Comparison of ENCODE assay signal across 9 cellular contexts in genomic region chr2:31886700-31887099, GRCh38.
DNase-seq lines count a peak whose midpoint lies in the region; ATAC-seq and TF ChIP-seq lines count a peak whose summit lies in the region.
"Had no signal": no experiment of that assay in that cellular context is flagged by ENCODE, and none has a peak within 500 bp of the region (broad histone marks: within the 10 kb centered on the region; RNA-seq: fewer than 3 reads in every experiment).

No MANE protein-coding gene starts in this region.

- no peak overlapping the region for H3K4me3 ChIP-seq in esophagus muscularis mucosa

- H3K36me3 ChIP-seq in esophagus muscularis mucosa = peaks cover 0 to 11% (median 3%) of the 10 kb centered on the region in 4 donors

- intact Hi-C loops in esophagus muscularis mucosa (cut with DNase I) = no loop called here
- intact Hi-C loops in left ventricle myocardium superior (cut with micrococcal nuclease) = no loop called here

- TF ChIP-seq EP300 in esophagus muscularis mucosa (IDR thresholded peaks at IDR 0.05) = no peak

- in situ Hi-C loops in SK-MEL-5 (cut with HindIII; ENCODE audit: low pct_unique_long_range_greater_than_20kb, low sequenced_read_pairs) = no loop called here

- no peak overlapping the region for H3K27ac ChIP-seq in C4-2B
- no peak overlapping the region for H3K27ac ChIP-seq in esophagus muscularis mucosa (replicated peaks in 1 of 4)

- peak; percentile 28 for TF ChIP-seq CTCF in C4-2B (conservative IDR thresholded peaks at IDR 0.05)
- TF ChIP-seq CTCF in esophagus muscularis mucosa (IDR thresholded peaks at IDR 0.05) = no peak

- WGBS in esophagus muscularis mucosa = 93% methylated on average over 2 of the region's 2 CpGs

- ATAC-seq in GM21619 (IDR thresholded peaks at IDR 0.05; ENCODE audit: unreplicated experiment) (peak; percentile 54), left ventricle myocardium superior (no peak), HG02588 (IDR thresholded peaks at IDR 0.05; ENCODE audit: unreplicated experiment) (no peak)

- H3K4me1 ChIP-seq in esophagus muscularis mucosa = no peaks in the 10 kb centered on the region

- DNase-seq in SK-MEL-5 (ENCODE audit: low read depth, low spot score) (peak; percentile 53), iPS-NIHi11 (ENCODE audit: low spot score) (peak; percentile 41), Ammon's horn (ENCODE audit: low spot score) (no peak), esophagus muscularis mucosa (ENCODE audit: extremely low spot score) (no peak), left ventricle myocardium superior (no peak)
- DNase-seq: amniotic stem cell had no signal

- no peak for TF ChIP-seq POLR2A in esophagus muscularis mucosa (IDR thresholded peaks at IDR 0.05; ENCODE audit: low read depth)

- H3K27me3 ChIP-seq in esophagus muscularis mucosa = no peaks in the 10 kb centered on the region

- no peaks in the 10 kb centered on the region for H3K9me3 ChIP-seq in esophagus muscularis mucosa

Comparison
In these comparisons a context has a peak if more than half of its experiments do, and no peak if none do; other contexts are left out.
1. DNase-seq: peak in SK-MEL-5 (single experiment) and iPS-NIHi11 (single experiment); none in Ammon's horn (single experiment), esophagus muscularis mucosa (single experiment) and left ventricle myocardium superior (single experiment).